In genomic region chr5:1003296-1003937, GRCh38 we compare ENCODE assay signal across 8 cellular contexts. TPM values are rescaled to one million over a fixed set of nuclear protein-coding genes. Genes with fewer than 3 reads are reported as not detected.
DNase-seq lines count a peak whose midpoint lies in the region; ATAC-seq, FAIRE-seq and TF ChIP-seq lines count a peak whose summit lies in the region.

No MANE protein-coding gene starts in this region.

- H3K9me3 ChIP-seq in pancreas, result no peaks in the 10 kb centered on the region

- H3K27me3 ChIP-seq in pancreas, result no peaks in the 10 kb centered on the region

- TF ChIP-seq CTCF in MCF 10A (IDR thresholded peaks at IDR 0.05; ENCODE audit: unreplicated experiment) (no peak), pancreas (IDR thresholded peaks at IDR 0.05) (no peak)

- BruUV-seq in MCF 10A (replicated peaks; lab: Mats Ljungman, UMichigan), result no TSS peak

- POLR2A ChIA-PET in MCF 10A (lab: Yijun Ruan, JAX), result no interaction called here

- H3K9me3 Mint-ChIP-seq in MCF 10A (ENCODE audit: unreplicated experiment), result no peaks in the 10 kb centered on the region

- peaks cover 55% of the 10 kb centered on the region for H3K27me3 Mint-ChIP-seq in MCF 10A (ENCODE audit: insufficient read depth, unreplicated experiment)

- peak overlapping the region; percentile 64 for H3K4me3 Mint-ChIP-seq in MCF 10A (ENCODE audit: unreplicated experiment)

- DNase-seq in HPDE6-E6E7 (ENCODE audit: extremely low spot score) (peak; percentile 71), NCI-H2196 treated with DMSO at 0.1 percent for 48 hours (lab: John Stamatoyannopoulos, UW; ENCODE audit: unreplicated experiment) (peak; percentile 75), MCF 10A (ENCODE audit: unreplicated experiment) (peak; percentile 93), pancreas (peak; percentile 1 to 70 (median 28)), activated gamma-delta T cell treated with Interleukin-2 at 50 U/mL for 16 hours (no peak), AG08396 (ENCODE audit: low spot score) (no peak)

- H3K4me3 ChIP-seq in pancreas, result no peak overlapping the region

- no peaks in the 10 kb centered on the region for H3K36me3 ChIP-seq in pancreas

- FAIRE-seq in pancreas (lab: Jason Lieb, UNC), result no peak

- H3K4me1 Mint-ChIP-seq in MCF 10A (ENCODE audit: insufficient read depth, unreplicated experiment), result peaks cover 19% of the 10 kb centered on the region

- no peaks in the 10 kb centered on the region for H3K4me1 ChIP-seq in pancreas

- 63 to 66% methylated on average over 21 of the region's 21 CpGs for WGBS in pancreas, 2 donors

- ATAC-seq in pancreas (peak in 1 of 4 donors; percentile 2), GM21360 (IDR thresholded peaks at IDR 0.05; ENCODE audit: unreplicated experiment) (no peak), GM19452 (IDR thresholded peaks at IDR 0.05; ENCODE audit: unreplicated experiment) (no peak)

- no peak overlapping the region for H3K27ac ChIP-seq in pancreas

- H3K36me3 Mint-ChIP-seq in MCF 10A (ENCODE audit: insufficient read depth, unreplicated experiment), result no peaks in the 10 kb centered on the region

- CTCF ChIA-PET in MCF 10A (lab: Yijun Ruan, JAX), result no interaction called here

- H3K27ac Mint-ChIP-seq in MCF 10A (ENCODE audit: low read depth, unreplicated experiment), result peak overlapping the region; percentile 63

- intact Hi-C loops in MCF 10A (cut with micrococcal nuclease) (loop anchor here (5.0 kb wide), 1 partner anchor 164 kb away; no protein-coding TSS in a partner anchor), pancreas (cut with DNase I) (loop anchor here in 1 of 3 donors (10.0 kb wide), 1 partner anchor 141 kb away; no protein-coding TSS in a partner anchor)

RNA-seq across cellular contexts. Expression of gene NKD2, which starts 5.2 kb away (rescaled TPM):
- 0.21 and 0.32 TPM in 2 replicates for total RNA-seq in MCF 10A (2022)
- total RNA-seq in pancreas, result 1 to 10 TPM; 1.8 to 8.8 (median 3.3) TPM
- 10 to 100 TPM; 13.1 to 18.6 TPM for polyA plus RNA-seq in pancreas

Comparison
In these comparisons a context has a peak if more than half of its experiments do, and no peak if none do; other contexts are left out.
1. DNase-seq: peak in HPDE6-E6E7 (single experiment), NCI-H2196 treated with DMSO at 0.1 percent for 48 hours (single experiment), MCF 10A (single experiment) and pancreas (6 of 6); none in activated gamma-delta T cell treated with Interleukin-2 at 50 U/mL for 16 hours (single experiment) and AG08396 (single experiment).